1 cellular context compared by ENCODE assay signal in genomic region chr17:80631142-80632045, GRCh38.
TF ChIP-seq lines count a peak whose summit lies in the region.

No MANE protein-coding gene starts in this region.

TF ChIP-seq in HepG2, 621 proteins besides CTCF, POLR2A, EP300 and RAD21 (continued from another document):
- no peak for TF ChIP-seq REST (IDR thresholded peaks at IDR 0.05; ENCODE audit: borderline replicate concordance in 1 of 2, low read depth in 1 of 2, low read length in 2 of 2)
- TF ChIP-seq ZNF563 (CRISPR knock-in tag; IDR thresholded peaks at IDR 0.05): no peak
- no peak for TF ChIP-seq ZFP1 (CRISPR knock-in tag; IDR thresholded peaks at IDR 0.05)
- no peak for TF ChIP-seq AHR (CRISPR knock-in tag; IDR thresholded peaks at IDR 0.05)
- 0 out of 2 replicates have a peak, but pooled peaks have one; percentile 18 for TF ChIP-seq ZNF687 (CRISPR knock-in tag; IDR thresholded peaks at IDR 0.05)
- TF ChIP-seq KLF15 (CRISPR knock-in tag; IDR thresholded peaks at IDR 0.05; ENCODE audit: borderline replicate concordance): no peak
- TF ChIP-seq JUNB (CRISPR knock-in tag; IDR thresholded peaks at IDR 0.05; ENCODE audit: borderline replicate concordance): no peak
- no peak for TF ChIP-seq MIXL1 (CRISPR knock-in tag; IDR thresholded peaks at IDR 0.05)
- TF ChIP-seq ZSCAN12 (CRISPR knock-in tag; IDR thresholded peaks at IDR 0.05): no peak
- 0 out of 2 replicates have a peak, but pooled peaks have one; percentile 7 for TF ChIP-seq ZNF280B (CRISPR knock-in tag; IDR thresholded peaks at IDR 0.05; ENCODE audit: borderline replicate concordance)
- TF ChIP-seq ZNF788 (CRISPR knock-in tag; IDR thresholded peaks at IDR 0.05; ENCODE audit: borderline replicate concordance): no peak
- no peak for TF ChIP-seq ZNF276 (CRISPR knock-in tag; IDR thresholded peaks at IDR 0.05; ENCODE audit: low read depth)
- no peak for TF ChIP-seq ZNF660 (CRISPR knock-in tag; IDR thresholded peaks at IDR 0.05; ENCODE audit: borderline replicate concordance, low read depth)
- TF ChIP-seq ZNF740 (CRISPR knock-in tag; IDR thresholded peaks at IDR 0.05): peak; percentile 69; the same call in 1 of the 2 replicates
